18 cellular contexts compared by ENCODE assay signal in the genomic region with DNA sequence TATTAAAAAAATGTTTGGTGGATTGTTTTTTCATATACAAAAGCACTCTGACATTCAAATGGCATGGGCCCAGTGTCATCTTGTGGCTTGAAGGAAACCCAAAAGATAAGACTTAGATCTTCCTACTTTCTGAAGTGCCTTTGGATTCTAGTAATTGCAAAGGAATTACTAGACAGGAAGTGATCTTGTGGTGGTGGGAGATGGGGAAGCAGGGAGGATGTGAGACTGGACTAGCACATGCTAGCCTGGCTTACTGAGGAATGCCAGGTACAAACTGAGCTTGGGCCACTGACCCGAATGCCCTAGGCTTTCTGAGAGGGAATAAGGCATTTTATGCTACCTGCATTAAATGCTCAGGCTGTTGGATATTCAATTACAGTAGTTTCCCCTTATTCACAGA.
"Had no signal": no experiment of that assay in that cellular context is flagged by ENCODE, and none has a peak within 500 bp of the region (broad histone marks: within the 10 kb centered on the region; RNA-seq: fewer than 3 reads in every experiment).

No MANE protein-coding gene starts in this region.

- H3K9ac ChIP-seq: neural progenitor cell had no signal

- H2AFZ ChIP-seq: neural progenitor cell had no signal

- H3K27me3 ChIP-seq: neural progenitor cell, right lobe of liver had no signal

- H3K9me3 Mint-ChIP-seq: dendritic cell treated with granulocyte-macrophage colony-stimulating factor and Interleukin-4, amounts not matched to agents 40 ng/mL and 50 ng/mL, for 4 days; neural progenitor cell; stimulated activated naive CD8-positive, alpha-beta T cell treated with anti-CD3 and anti-CD28 coated beads, Interleukin-15, Interleukin-2, amounts not matched to agents 100 ng/mL and 50 ng/mL, for 24 hours; type B pancreatic cell had no signal

- H3K4me3 Mint-ChIP-seq: activated CD8-positive, alpha-beta T cell treated with anti-CD3 and anti-CD28 coated beads, Interleukin-2, amount 10 ng/mL, durations not matched to agents 7 days and 5 days; activated naive CD8-positive, alpha-beta T cell; dendritic cell treated with granulocyte-macrophage colony-stimulating factor and Interleukin-4, amounts not matched to agents 40 ng/mL and 50 ng/mL, for 4 days; neural progenitor cell; stimulated activated naive CD8-positive, alpha-beta T cell treated with anti-CD3 and anti-CD28 coated beads, Interleukin-15, Interleukin-2, amounts not matched to agents 100 ng/mL and 50 ng/mL, for 24 hours; type B pancreatic cell had no signal

- H3K4me2 ChIP-seq: neural progenitor cell had no signal

- H3K36me3 ChIP-seq: neural progenitor cell, right lobe of liver had no signal

- H3K27ac Mint-ChIP-seq: activated CD8-positive, alpha-beta T cell treated with anti-CD3 and anti-CD28 coated beads, Interleukin-2, amount 10 ng/mL, durations not matched to agents 7 days and 5 days; activated naive CD8-positive, alpha-beta T cell; dendritic cell treated with granulocyte-macrophage colony-stimulating factor and Interleukin-4, amounts not matched to agents 40 ng/mL and 50 ng/mL, for 4 days; neural progenitor cell; stimulated activated naive CD8-positive, alpha-beta T cell treated with anti-CD3 and anti-CD28 coated beads, Interleukin-15, Interleukin-2, amounts not matched to agents 100 ng/mL and 50 ng/mL, for 24 hours; type B pancreatic cell had no signal

- ATAC-seq: activated CD8-positive, alpha-beta T cell treated with anti-CD3 and anti-CD28 coated beads, Interleukin-2, amount 10 ng/mL, durations not matched to agents 7 days and 5 days; left colon; lower lobe of right lung; psoas muscle; right lobe of liver had no signal

- H3K4me3 ChIP-seq: lower lobe of right lung, neural progenitor cell, psoas muscle, right lobe of liver had no signal

- H3K4me1 ChIP-seq: lower lobe of right lung, neural progenitor cell, psoas muscle, right lobe of liver had no signal

- DNase-seq: activated CD4-positive, alpha-beta T cell treated with anti-CD3 and anti-CD28 coated beads for 4 hours; activated CD8-positive, alpha-beta memory T cell treated with anti-CD3 and anti-CD28 coated beads, Interleukin-2, amount 50 U/mL, for 4 hours; activated CD8-positive, alpha-beta T cell treated with anti-CD3 and anti-CD28 coated beads, Interleukin-2, amount 10 ng/mL, durations not matched to agents 7 days and 5 days; activated gamma-delta T cell treated with Interleukin-2 at 50 U/mL for 16 hours; activated T-cell treated with anti-CD3 and anti-CD28 coated beads, Interleukin-2, amount 50 U/mL, for 48 hours; cerebellar nuclear complex; effector memory CD4-positive, alpha-beta T cell; foreskin melanocyte; left colon; lower lobe of right lung; midbrain; psoas muscle; right lobe of liver had no signal

- H3K27me3 Mint-ChIP-seq: activated naive CD8-positive, alpha-beta T cell; dendritic cell treated with granulocyte-macrophage colony-stimulating factor and Interleukin-4, amounts not matched to agents 40 ng/mL and 50 ng/mL, for 4 days; stimulated activated naive CD8-positive, alpha-beta T cell treated with anti-CD3 and anti-CD28 coated beads, Interleukin-15, Interleukin-2, amounts not matched to agents 100 ng/mL and 50 ng/mL, for 24 hours; type B pancreatic cell had no signal

- H3K36me3 Mint-ChIP-seq: type B pancreatic cell had no signal

- H3K9me3 ChIP-seq: lower lobe of right lung, psoas muscle, right lobe of liver had no signal

- H3K27ac ChIP-seq: lower lobe of right lung, neural progenitor cell, psoas muscle, right lobe of liver had no signal
